Comparison of ENCODE assay signal across 18 cellular contexts in genomic region chr1:208599063-208599462, GRCh38.
A peak's percentile ranks its signal among the peaks of the same experiment; 100 is the strongest.
DNase-seq lines count a peak whose midpoint lies in the region; TF ChIP-seq lines count a peak whose summit lies in the region.
"Had no signal": no experiment of that assay in that cellular context is flagged by ENCODE, and none has a peak within 500 bp of the region (broad histone marks: within the 10 kb centered on the region; RNA-seq: fewer than 3 reads in every experiment).

No MANE protein-coding gene starts in this region.

- H3K27ac Mint-ChIP-seq in osteocyte (ENCODE audit: unreplicated experiment), result no peak overlapping the region
- H3K27ac Mint-ChIP-seq: CD4-positive, alpha-beta memory T cell had no signal

- no peaks in the 10 kb centered on the region for H3K9me3 Mint-ChIP-seq in osteocyte (ENCODE audit: unreplicated experiment)
- H3K9me3 Mint-ChIP-seq: CD4-positive, alpha-beta memory T cell had no signal

- H3K4me1 Mint-ChIP-seq in osteocyte (ENCODE audit: unreplicated experiment), result no peaks in the 10 kb centered on the region
- H3K4me1 Mint-ChIP-seq: CD4-positive, alpha-beta memory T cell had no signal

- no peak overlapping the region for H3K4me3 ChIP-seq in esophagus muscularis mucosa
- H3K4me3 ChIP-seq in sigmoid colon, result no peak overlapping the region
- H3K4me3 ChIP-seq: A549 had no signal

- TF ChIP-seq POLR2A in esophagus muscularis mucosa (IDR thresholded peaks at IDR 0.05; ENCODE audit: low read depth), result no peak
- TF ChIP-seq POLR2A in sigmoid colon (IDR thresholded peaks at IDR 0.05), result no peak

- H3K36me3 Mint-ChIP-seq in osteocyte (ENCODE audit: unreplicated experiment), result no peaks in the 10 kb centered on the region
- H3K36me3 Mint-ChIP-seq: CD4-positive, alpha-beta memory T cell had no signal

- no peak for TF ChIP-seq CTCF in esophagus muscularis mucosa (IDR thresholded peaks at IDR 0.05)
- TF ChIP-seq CTCF in osteocyte (IDR thresholded peaks at IDR 0.05), result no peak
- no peak for TF ChIP-seq CTCF in sigmoid colon (IDR thresholded peaks at IDR 0.05)

- H3K9me3 ChIP-seq in esophagus muscularis mucosa (no peaks in the 10 kb centered on the region), sigmoid colon (no peaks in the 10 kb centered on the region)
- H3K9me3 ChIP-seq: A549 had no signal

- 74% methylated on average over 2 of the region's 2 CpGs for WGBS in esophagus muscularis mucosa
- WGBS in sigmoid colon, 2 donors, result 77 to 90% methylated on average over 2 of the region's 2 CpGs

- H3K27me3 ChIP-seq in esophagus muscularis mucosa, result no peaks in the 10 kb centered on the region
- H3K27me3 ChIP-seq in sigmoid colon, result no peaks in the 10 kb centered on the region

- peak; percentile 14 for DNase-seq in NCI-H345 treated with DMSO at 0.1 percent for 48 hours (lab: John Stamatoyannopoulos, UW; ENCODE audit: unreplicated experiment)
- DNase-seq in NCI-H345 (lab: John Stamatoyannopoulos, UW), result no peak
- DNase-seq in esophagus muscularis mucosa (ENCODE audit: extremely low spot score), result peak; percentile 53
- peak; percentile 4 for DNase-seq in osteocyte (ENCODE audit: extremely low spot score, unreplicated experiment)
- no peak for DNase-seq in sigmoid colon
- no peak for DNase-seq in midbrain (lab: John Stamatoyannopoulos, UW)
- DNase-seq in mesenteric fat pad (ENCODE audit: low spot score), result no peak
- DNase-seq: 8988T; ACHN; AML-193; C1 segment of cervical spinal cord; Calu3; CD4-positive, alpha-beta memory T cell; COR-L47; DMS53; DMS79 treated with DMSO at 0.1 percent for 48 hours; H7 had no signal

- H3K4me3 Mint-ChIP-seq in osteocyte (ENCODE audit: unreplicated experiment), result no peak overlapping the region
- H3K4me3 Mint-ChIP-seq: CD4-positive, alpha-beta memory T cell had no signal

- TF ChIP-seq EP300 in esophagus muscularis mucosa (IDR thresholded peaks at IDR 0.05) (no peak), sigmoid colon (IDR thresholded peaks at IDR 0.05) (no peak)

- peaks cover 0 to 6% (median 2%) of the 10 kb centered on the region in 4 donors for H3K4me1 ChIP-seq in esophagus muscularis mucosa
- peaks cover 0 to 5% (median 2%) of the 10 kb centered on the region in 4 donors for H3K4me1 ChIP-seq in sigmoid colon
- H3K4me1 ChIP-seq: A549 had no signal

- intact Hi-C loops in esophagus muscularis mucosa (cut with DNase I), result no loop called here
- intact Hi-C loops in sigmoid colon (cut with DNase I), result no loop called here

- no peaks in the 10 kb centered on the region for H3K36me3 ChIP-seq in esophagus muscularis mucosa
- no peaks in the 10 kb centered on the region for H3K36me3 ChIP-seq in sigmoid colon

- H3K27ac ChIP-seq in esophagus muscularis mucosa (replicated peaks in 1 of 4) (no peak overlapping the region), sigmoid colon (no peak overlapping the region)
- H3K27ac ChIP-seq: A549 had no signal

- no peaks in the 10 kb centered on the region for H3K27me3 Mint-ChIP-seq in osteocyte (ENCODE audit: unreplicated experiment)

Comparison
In these comparisons a context has a peak if more than half of its experiments do, and no peak if none do; other contexts are left out.
1. DNase-seq: peak in NCI-H345 treated with DMSO at 0.1 percent for 48 hours (single experiment), esophagus muscularis mucosa (single experiment) and osteocyte (single experiment); none in NCI-H345 (single experiment), sigmoid colon (single experiment), midbrain (single experiment) and mesenteric fat pad (single experiment).